In genomic region chr11:85664561-85665481, GRCh38 we compare ENCODE assay signal across 8 cellular contexts. TPM values are rescaled to one million over a fixed set of nuclear protein-coding genes. Genes with fewer than 3 reads are reported as not detected.
A peak's percentile ranks its signal among the peaks of the same experiment; 100 is the strongest.
DNase-seq lines count a peak whose midpoint lies in the region; ATAC-seq lines count a peak whose summit lies in the region.

TSS of gene CREBZF (minus strand) at chr11:85665129. CDS start at chr11:85664875, 254 bp downstream.

- H3K36me3 Mint-ChIP-seq in activated CD4-positive, alpha-beta T cell treated with anti-CD3 and anti-CD28 coated beads, Interleukin-2, amount 10 ng/mL, durations not matched to agents 7 days and 5 days (ENCODE audit: low read depth), result peaks cover 39% of the 10 kb centered on the region

- ATAC-seq in GM19328 (IDR thresholded peaks at IDR 0.05; ENCODE audit: unreplicated experiment) (peak; percentile 91), HG03520 (IDR thresholded peaks at IDR 0.05; ENCODE audit: unreplicated experiment) (peak; percentile 91)

- H3K27me3 Mint-ChIP-seq in activated CD4-positive, alpha-beta T cell treated with anti-CD3 and anti-CD28 coated beads, Interleukin-2, amount 10 ng/mL, durations not matched to agents 7 days and 5 days, result no peaks in the 10 kb centered on the region

- H3K4me1 ChIP-seq in BLaER1, result peaks cover 36% of the 10 kb centered on the region

- H3K9me3 ChIP-seq in BLaER1, result no peaks in the 10 kb centered on the region

- H3K4me3 ChIP-seq in BLaER1, result peak within 1 kb of the TSS; percentile 90

- H3K36me3 ChIP-seq in BLaER1, result peaks cover 13% of the 10 kb centered on the region

- H3K9me3 Mint-ChIP-seq in activated CD4-positive, alpha-beta T cell treated with anti-CD3 and anti-CD28 coated beads, Interleukin-2, amount 10 ng/mL, durations not matched to agents 7 days and 5 days, result no peaks in the 10 kb centered on the region

- peaks cover 33% of the 10 kb centered on the region for H3K4me1 Mint-ChIP-seq in activated CD4-positive, alpha-beta T cell treated with anti-CD3 and anti-CD28 coated beads, Interleukin-2, amount 10 ng/mL, durations not matched to agents 7 days and 5 days

- peak; percentile 98 for DNase-seq in NCI-H69 (lab: John Stamatoyannopoulos, UW)
- DNase-seq in activated CD4-positive, alpha-beta T cell treated with anti-CD3 and anti-CD28 coated beads, Interleukin-2, amount 10 ng/mL, durations not matched to agents 7 days and 5 days, result peak; percentile 94
- peak; percentile 61 for DNase-seq in cortex of kidney (lab: John Stamatoyannopoulos, UW)
- peak; percentile 99 for DNase-seq in left kidney (ENCODE audit: low read depth, low spot score)
- DNase-seq in stimulated activated CD4-positive, alpha-beta T cell treated with anti-CD3 and anti-CD28 coated beads, Interleukin-2, amount 100 ng/mL, for 24 hours, result peak; percentile 95 to 96

- H3K4me2 ChIP-seq in BLaER1, result peak within 1 kb of the TSS; percentile 95

- CTCF ChIA-PET in activated CD4-positive, alpha-beta T cell treated with anti-CD3 and anti-CD28 coated beads, Interleukin-2, amount 10 ng/mL, durations not matched to agents 7 days and 5 days (lab: Charles Lee), result interaction anchor here (0.5 to 2.8 kb wide), 7 partner anchors 11 to 636 kb away, joined by 3 to 16 read pairs (median 4); partner anchors contain the start of gene TMEM126A

- peak within 1 kb of the TSS; percentile 100 for H3K27ac Mint-ChIP-seq in activated CD4-positive, alpha-beta T cell treated with anti-CD3 and anti-CD28 coated beads, Interleukin-2, amount 10 ng/mL, durations not matched to agents 7 days and 5 days

- H3K27ac ChIP-seq in BLaER1, result peak within 1 kb of the TSS; percentile 99

- peak within 1 kb of the TSS; percentile 98 for H3K9ac ChIP-seq in BLaER1

- H3K4me3 Mint-ChIP-seq in activated CD4-positive, alpha-beta T cell treated with anti-CD3 and anti-CD28 coated beads, Interleukin-2, amount 10 ng/mL, durations not matched to agents 7 days and 5 days, result peak within 1 kb of the TSS; percentile 100

- no peaks in the 10 kb centered on the region for H3K27me3 ChIP-seq in BLaER1

- peaks cover 49% of the 10 kb centered on the region for H4K20me1 ChIP-seq in BLaER1

- POLR2A ChIA-PET in activated CD4-positive, alpha-beta T cell treated with anti-CD3 and anti-CD28 coated beads, Interleukin-2, amount 10 ng/mL, durations not matched to agents 7 days and 5 days (lab: Charles Lee), result interaction anchor here (0.7 to 0.9 kb wide), 2 partner anchors 25 to 149 kb away, joined by 3 to 4 read pairs; no protein-coding TSS in a partner anchor

RNA-seq across cellular contexts. Expression of gene CREBZF, which starts in this region (rescaled TPM):
- 10 to 100 TPM; 55.5 to 57.2 TPM for total RNA-seq in activated CD4-positive, alpha-beta T cell treated with anti-CD3 and anti-CD28 coated beads, Interleukin-2, amount 10 ng/mL, durations not matched to agents 7 days and 5 days

Comparison
In these comparisons a context has a peak if more than half of its experiments do, and no peak if none do; other contexts are left out.
1. Peak in every context shown above with its lines: DNase-seq, ATAC-seq, H3K4me3 ChIP-seq and H3K27ac ChIP-seq.